ENCODE assay signal across 21 cellular contexts in the genomic region with DNA sequence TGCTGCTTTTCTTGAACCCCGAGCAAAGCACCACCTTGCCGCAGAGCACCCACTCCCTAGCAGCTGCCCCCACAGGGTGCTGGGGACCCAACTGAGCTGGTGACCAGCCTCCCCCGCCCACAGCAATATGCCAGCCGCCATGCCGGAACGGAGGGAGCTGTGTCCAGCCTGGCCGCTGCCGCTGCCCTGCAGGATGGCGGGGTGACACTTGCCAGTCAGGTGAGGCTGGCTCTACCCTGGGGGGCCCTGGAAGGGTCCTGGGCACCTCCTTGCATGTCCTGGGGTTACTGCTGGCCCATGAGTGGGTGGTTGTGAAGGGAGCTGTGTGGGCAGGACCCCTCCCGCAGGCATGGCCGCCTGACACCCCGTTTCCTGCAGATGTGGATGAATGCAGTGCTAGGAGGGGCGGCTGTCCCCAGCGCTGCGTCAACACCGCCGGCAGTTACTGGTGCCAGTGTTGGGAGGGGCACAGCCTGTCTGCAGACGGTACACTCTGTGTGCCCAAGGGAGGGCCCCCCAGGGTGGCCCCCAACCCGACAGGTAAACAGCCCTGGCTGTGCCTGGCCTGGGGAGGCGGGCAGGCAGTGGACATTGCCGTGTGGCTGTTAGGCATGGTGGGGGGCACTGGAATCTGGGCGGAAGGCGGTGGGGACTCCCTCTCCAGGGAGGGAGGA. TPM values are rescaled to one million over a fixed set of nuclear protein-coding genes. Genes with fewer than 3 reads are reported as not detected.
A peak's percentile ranks its signal among the peaks of the same experiment; 100 is the strongest.
DNase-seq lines count a peak whose midpoint lies in the region; ATAC-seq and TF ChIP-seq lines count a peak whose summit lies in the region.
"Had no signal": no experiment of that assay in that cellular context is flagged by ENCODE, and none has a peak within 500 bp of the region (broad histone marks: within the 10 kb centered on the region; RNA-seq: fewer than 3 reads in every experiment).

No MANE protein-coding gene starts in this region.

- H3K4me1 ChIP-seq in BLaER1 treated with 17β-estradiol and CSF1 and Interleukin-3, amounts not matched to agents 10 nM and 100 nM, result peaks cover 46 to 95% (median 93%) of the 10 kb centered on the region in 10 experiments
- H3K4me1 ChIP-seq in Panc1 (ENCODE audit: control insufficient read depth, insufficient read depth, low read length) (peaks cover 59% of the 10 kb centered on the region), esophagus squamous epithelium (peaks cover 7 to 40% (median 7%) of the 10 kb centered on the region in 3 donors), psoas muscle (no peaks in the 10 kb centered on the region), ascending aorta (peaks cover 3 to 5% of the 10 kb centered on the region in 2 donors)

- CTCF ChIA-PET in Panc1 (lab: Charles Lee), result no interaction called here

- H3K4me3 ChIP-seq in BLaER1 treated with 17β-estradiol and CSF1 and Interleukin-3, amounts not matched to agents 10 nM and 100 nM, result no peak overlapping the region
- H3K4me3 ChIP-seq in Panc1 (ENCODE audit: low read depth in 2 of 2, low read length in 2 of 2) (no peak overlapping the region), esophagus squamous epithelium (peak overlapping the region in 3 of 4 donors; percentile 43 to 65 (median 54)), psoas muscle (peak overlapping the region; percentile 60), ascending aorta (no peak overlapping the region)

- TF ChIP-seq CTCF in Panc1 (IDR thresholded peaks at IDR 0.05) (no peak), esophagus squamous epithelium (IDR thresholded peaks at IDR 0.05) (no peak), psoas muscle (IDR thresholded peaks at IDR 0.05) (no peak), ascending aorta (IDR thresholded peaks at IDR 0.05) (no peak)

- whole genome bisulfite sequencing in esophagus squamous epithelium, 2 donors, result 40 to 100% methylated on average over 1 to 5 of the region's 23 CpGs
- 50 to 60% (median 53%) methylated on average over 23 of the region's 23 CpGs for WGBS in psoas muscle, 3 donors

- no peak for ATAC-seq in Panc1
- no peak for ATAC-seq in psoas muscle
- no peak for ATAC-seq in HG02763 (IDR thresholded peaks at IDR 0.05; ENCODE audit: unreplicated experiment)
- ATAC-seq in GM18520 (IDR thresholded peaks at IDR 0.05; ENCODE audit: unreplicated experiment), result no peak
- ATAC-seq: T-helper 17 cell had no signal

- peak overlapping the region in 10 of 11 experiments; percentile 54 to 100 (median 98); a peak in 20 of 22 replicates for H3K4me2 ChIP-seq in BLaER1 treated with 17β-estradiol and CSF1 and Interleukin-3, amounts not matched to agents 10 nM and 100 nM

- peak overlapping the region in 1 of 11 experiments; percentile 3; a peak in 1 of 22 replicates for H3K27ac ChIP-seq in BLaER1 treated with 17β-estradiol and CSF1 and Interleukin-3, amounts not matched to agents 10 nM and 100 nM
- H3K27ac ChIP-seq in Panc1 (ENCODE audit: low read length) (0 out of 2 replicates have a peak overlapping the region, but pooled peaks have one; percentile 29), esophagus squamous epithelium (peak overlapping the region in 3 of 4 donors; percentile 30 to 62 (median 58)), psoas muscle (peak overlapping the region; percentile 16), ascending aorta (no peak overlapping the region)
- H3K27ac ChIP-seq: epithelial cell of prostate, neutrophil had no signal

- peaks cover 12 to 28% (median 22%) of the 10 kb centered on the region in 11 experiments; a peak in 20 of 22 replicates for H3K36me3 ChIP-seq in BLaER1 treated with 17β-estradiol and CSF1 and Interleukin-3, amounts not matched to agents 10 nM and 100 nM
- H3K36me3 ChIP-seq in Panc1 (ENCODE audit: control insufficient read depth, insufficient read depth, low read length), result no peaks in the 10 kb centered on the region
- H3K36me3 ChIP-seq in esophagus squamous epithelium, result peaks cover 0 to 41% (median 0%) of the 10 kb centered on the region in 3 donors
- peaks cover 0 to 22% of the 10 kb centered on the region in 2 donors for H3K36me3 ChIP-seq in psoas muscle (ENCODE audit: insufficient read depth in 1 of 2, low read depth in 1 of 2)
- peaks cover 10 to 12% of the 10 kb centered on the region in 2 donors for H3K36me3 ChIP-seq in ascending aorta

- intact Hi-C loops in Panc1 (cut with micrococcal nuclease; ENCODE audit: unreplicated experiment) (no loop called here), esophagus squamous epithelium (cut with DNase I) (no loop called here), psoas muscle (cut with DNase I) (no loop called here), ascending aorta (cut with DNase I) (no loop called here)

- no peaks in the 10 kb centered on the region for H3K9me3 ChIP-seq in BLaER1 treated with 17β-estradiol and CSF1 and Interleukin-3, amounts not matched to agents 10 nM and 100 nM (replicated peaks in 1 of 11)
- H3K9me3 ChIP-seq in Panc1 (ENCODE audit: control insufficient read depth, insufficient read depth, low read depth, low read length) (no peaks in the 10 kb centered on the region), esophagus squamous epithelium (no peaks in the 10 kb centered on the region), psoas muscle (no peaks in the 10 kb centered on the region), ascending aorta (no peaks in the 10 kb centered on the region)
- H3K9me3 ChIP-seq: neutrophil had no signal

- BruUV-seq in Panc1 (replicated peaks; lab: Mats Ljungman, UMichigan), result no TSS peak

- POLR2A ChIA-PET in Panc1 (lab: Charles Lee), result interaction anchor here (0.6 kb wide), 1 partner anchor 1498 kb away, joined by 6 read pairs; no protein-coding TSS in a partner anchor

- in situ Hi-C loops in Panc1 (cut with HindIII; ENCODE audit: low pct_unique_long_range_greater_than_20kb, low sequenced_read_pairs), result no loop called here

- TF ChIP-seq POLR2A in esophagus squamous epithelium (IDR thresholded peaks at IDR 0.05), result no peak

- peaks cover 37 to 91% (median 71%) of the 10 kb centered on the region in 11 experiments; a peak in 21 of 22 replicates for H4K20me1 ChIP-seq in BLaER1 treated with 17β-estradiol and CSF1 and Interleukin-3, amounts not matched to agents 10 nM and 100 nM

- DNase-seq in Panc1 (ENCODE audit: low read depth, low spot score) (no peak), esophagus squamous epithelium (lab: John Stamatoyannopoulos, UW) (no peak), psoas muscle (no peak), ascending aorta (ENCODE audit: low spot score in 2 of 2) (no peak)
- no peak for DNase-seq in stimulated activated CD4-positive, alpha-beta T cell treated with anti-CD3 and anti-CD28 coated beads, Interleukin-2, amount 100 ng/mL, for 48 hours
- DNase-seq: activated CD4-positive, alpha-beta T cell treated with anti-CD3 and anti-CD28 coated beads, Interleukin-2, amount 50 U/mL, for 1 hour; activated naive CD4-positive, alpha-beta T cell treated with anti-CD3 and anti-CD28 coated beads, Interleukin-2, amount 10 ng/mL, durations not matched to agents 7 days and 5 days; central memory CD4-positive, alpha-beta T cell; EL; hypothalamus; NCI-H1105 treated with DMSO at 0.1 percent for 48 hours; NCI-H2029; NCI-H526 treated with DMSO at 0.1 percent for 48 hours; T-helper 17 cell had no signal

- H3K9ac ChIP-seq in BLaER1 treated with 17β-estradiol and CSF1 and Interleukin-3, amounts not matched to agents 10 nM and 100 nM, result peak overlapping the region in 4 of 11 experiments; percentile 5 to 41 (median 38); a peak in 5 of 22 replicates

- peaks cover 14 to 32% (median 24%) of the 10 kb centered on the region in 11 experiments; a peak in 20 of 22 replicates for H3K27me3 ChIP-seq in BLaER1 treated with 17β-estradiol and CSF1 and Interleukin-3, amounts not matched to agents 10 nM and 100 nM
- H3K27me3 ChIP-seq in Panc1 (ENCODE audit: control insufficient read depth, insufficient read depth, low read length) (no peaks in the 10 kb centered on the region), esophagus squamous epithelium (peaks cover 0 to 63% (median 5%) of the 10 kb centered on the region in 4 donors), psoas muscle (ENCODE audit: insufficient read depth in 3 of 3, low read length in 2 of 3) (peaks cover 0 to 13% (median 7%) of the 10 kb centered on the region in 3 donors), ascending aorta (peaks cover 13% of the 10 kb centered on the region)

RNA-seq across cellular contexts. Expression of gene EGFL7, which starts 7.2 kb away (rescaled TPM):
- total RNA-seq in Panc1 (2021; ENCODE audit: unreplicated experiment), result 42.3 TPM
- polyA plus RNA-seq in Panc1 (2012; ENCODE audit: insufficient read length), result 81.9 TPM
- 10 to 100 TPM in 2 of 4 donors, 1 to 10 TPM in 2; 5.2 to 41.2 (median 21.2) TPM for total RNA-seq in esophagus squamous epithelium
- total RNA-seq in psoas muscle, result 10 to 100 TPM; 47.0 to 55.3 (median 48.8) TPM
- polyA plus RNA-seq in psoas muscle, result 10 to 100 TPM; 34.7 to 73.4 (median 48.4) TPM
- total RNA-seq in ascending aorta, result 443 TPM
- polyA plus RNA-seq: IgD-negative memory B cell had no signal

RNA-seq across cellular contexts. Expression of gene AGPAT2, which starts 17.3 kb away (rescaled TPM):
- 77.9 TPM for total RNA-seq in Panc1 (2021; ENCODE audit: unreplicated experiment)
- polyA plus RNA-seq in Panc1 (2012; ENCODE audit: insufficient read length), result 118 TPM
- 10 to 100 TPM; 66.2 to 80.6 (median 75.8) TPM for total RNA-seq in esophagus squamous epithelium
- total RNA-seq in psoas muscle, result 10 to 100 TPM; 15.5 to 46.3 (median 31.5) TPM
- polyA plus RNA-seq in psoas muscle, result 10 to 100 TPM; 25.9 to 66.5 (median 46.8) TPM
- 129 TPM for total RNA-seq in ascending aorta

RNA-seq across cellular contexts. Expression of gene DIPK1B, which starts 42.4 kb away (rescaled TPM):
- 10.6 TPM for total RNA-seq in Panc1 (2021; ENCODE audit: unreplicated experiment)
- polyA plus RNA-seq in Panc1 (2012; ENCODE audit: insufficient read length), result 26.9 TPM
- total RNA-seq in esophagus squamous epithelium, result 1 to 10 TPM in 3 of 4 donors, under 1 TPM in 1; 0.48 to 6.3 (median 1.1) TPM
- 1 to 10 TPM; 1.4 to 2.7 (median 2.3) TPM for total RNA-seq in psoas muscle
- polyA plus RNA-seq in psoas muscle, result 1 to 10 TPM; 2.2 to 5.3 (median 3.5) TPM
- 86.2 TPM for total RNA-seq in ascending aorta
- total RNA-seq: RPMI7951 had no signal

Comparison
In these comparisons a context has a peak if more than half of its experiments do, and no peak if none do; other contexts are left out.
1. H3K27ac ChIP-seq: peak in Panc1 (single experiment), esophagus squamous epithelium (3 of 4) and psoas muscle (single experiment); none in ascending aorta (0 of 2).
2. H3K4me3 ChIP-seq: peak in esophagus squamous epithelium (3 of 4) and psoas muscle (single experiment); none in BLaER1 treated with 17β-estradiol and CSF1 and Interleukin-3, amounts not matched to agents 10 nM and 100 nM (0 of 10), Panc1 (0 of 2) and ascending aorta (0 of 2).